In the genomic region with DNA sequence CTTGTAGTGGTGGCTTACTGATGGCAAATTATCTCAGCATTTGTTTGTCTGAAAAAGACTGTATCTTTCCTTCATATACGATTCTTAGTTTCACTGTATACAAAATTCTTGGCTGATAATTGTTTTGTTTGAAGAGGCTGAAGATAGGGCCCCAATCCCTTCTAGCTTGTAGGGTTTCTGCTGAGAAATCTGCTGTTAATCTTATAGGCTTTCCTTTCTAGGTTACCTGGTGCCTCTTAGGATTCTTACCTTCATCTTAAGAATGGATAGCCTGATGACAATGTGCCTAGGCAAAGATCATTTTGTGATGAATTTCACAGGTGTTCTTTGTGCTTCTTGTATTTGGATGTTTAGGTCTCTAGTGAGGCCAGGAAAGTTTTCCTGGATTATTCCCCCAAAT, we compare ENCODE assay signal across 1 cellular context.
DNase-seq lines count a peak whose midpoint lies in the region; ATAC-seq and TF ChIP-seq lines count a peak whose summit lies in the region.
"Not testable (repeated sequence)": the region's sequence is repeated elsewhere in the genome, so short reads cannot be mapped to it uniquely, and the experiment has no call there.

No MANE protein-coding gene starts in this region.

- not testable (repeated sequence) for H3K4me3 Mint-ChIP-seq in WTC11

- not testable (repeated sequence) for TF ChIP-seq CTCF in WTC11 (IDR thresholded peaks at IDR 0.05)

- CTCF ChIA-PET in WTC11 (lab: Charles Lee), result not testable (repeated sequence)

- H3K27ac Mint-ChIP-seq in WTC11, result not testable (repeated sequence)

- ATAC-seq in WTC11, result not testable (repeated sequence)

- peaks cover 48% of the 10 kb centered on the region for H3K36me3 Mint-ChIP-seq in WTC11

- not testable (repeated sequence) for DNase-seq in WTC11 (ENCODE audit: low spot score)

- peaks cover 15% of the 10 kb centered on the region for H3K4me1 Mint-ChIP-seq in WTC11

- POLR2A ChIA-PET in WTC11 (lab: Charles Lee), result not testable (repeated sequence)

- not testable (repeated sequence) for H3K27me3 Mint-ChIP-seq in WTC11 (ENCODE audit: low read depth)

- H3K9me3 Mint-ChIP-seq in WTC11, result peaks cover 62% of the 10 kb centered on the region

TF ChIP-seq in WTC11, 78 proteins besides CTCF, POLR2A, EP300 and RAD21:
- TF ChIP-seq ZNF317 (CRISPR knock-in tag; IDR thresholded peaks at IDR 0.05; ENCODE audit: borderline replicate concordance, low read depth), result peak; percentile 94
TF ChIP-seq in WTC11: peak in this region for 1; not testable (repeated sequence) for 77.
